1 cellular context compared by ENCODE assay signal in genomic region chr2:221087779-221088178, GRCh38.
TF ChIP-seq lines count a peak whose summit lies in the region.

No MANE protein-coding gene starts in this region.

TF ChIP-seq in HepG2, 621 proteins besides CTCF, POLR2A, EP300 and RAD21 (continued from another document):
- peak; percentile 95 for TF ChIP-seq MNT (IDR thresholded peaks at IDR 0.05)
